28 cellular contexts compared by ENCODE assay signal in genomic region chr2:11665510-11666362, GRCh38. TPM values are rescaled to one million over a fixed set of nuclear protein-coding genes. Genes with fewer than 3 reads are reported as not detected.
"Had no signal": no experiment of that assay in that cellular context is flagged by ENCODE, and none has a peak within 500 bp of the region (broad histone marks: within the 10 kb centered on the region; RNA-seq: fewer than 3 reads in every experiment).

No MANE protein-coding gene starts in this region.

- H3K27ac ChIP-seq: brain microvascular endothelial cell, cardiac muscle cell, Peyer's patch, RWPE1, SJCRH30, WERI-Rb-1 had no signal

- DNase-seq: activated CD4-positive, alpha-beta memory T cell treated with anti-CD3 and anti-CD28 coated beads, Interleukin-2, amount 10 ng/mL, durations not matched to agents 7 days and 5 days; activated CD4-positive, alpha-beta T cell treated with anti-CD3 and anti-CD28 coated beads for 36 hours; activated CD4-positive, alpha-beta T cell treated with anti-CD3 and anti-CD28 coated beads, Interleukin-2, amount 50 U/mL, for 1 hour; activated CD8-positive, alpha-beta memory T cell treated with anti-CD3 and anti-CD28 coated beads, Interleukin-2, amount 50 U/mL, for 4 hours; activated naive CD4-positive, alpha-beta T cell; activated naive CD8-positive, alpha-beta T cell treated with anti-CD3 and anti-CD28 coated beads, Interleukin-2, amount 50 U/mL, for 24 hours; activated T-cell treated with anti-CD3 and anti-CD28 coated beads, Interleukin-2, amount 50 U/mL, for 1 hour; amniotic stem cell; brain microvascular endothelial cell; cerebellar nuclear complex; KG1; NCI-H1048; NCI-H146; NCI-H187 treated with DMSO at 0.1 percent for 48 hours; NCI-H2081 treated with DMSO at 0.1 percent for 48 hours; NCI-H446; NCI-H524; Peyer's patch; Right ventricle myocardium superior; SJCRH30; SK-N-SH; T-helper 1 cell had no signal

- H3K36me3 ChIP-seq: brain microvascular endothelial cell, cardiac muscle cell, Peyer's patch, SJCRH30, WERI-Rb-1 had no signal

- H3K4me3 ChIP-seq: cardiac muscle cell, Peyer's patch, SJCRH30 had no signal

- H3K9me3 ChIP-seq: Peyer's patch, SK-N-SH had no signal

- ATAC-seq: activated CD4-positive, alpha-beta T cell treated with anti-CD3 and anti-CD28 coated beads for 36 hours; activated naive CD4-positive, alpha-beta T cell treated with anti-CD3 and anti-CD28 coated beads, Interleukin-2, amount 50 U/mL, for 72 hours; activated naive CD8-positive, alpha-beta T cell treated with anti-CD3 and anti-CD28 coated beads, Interleukin-2, amount 50 U/mL, for 24 hours had no signal

- H3K27me3 ChIP-seq: Peyer's patch, SJCRH30 had no signal

RNA-seq across cellular contexts. Expression of gene NTSR2, which starts 4.3 kb away (rescaled TPM):
- total RNA-seq: activated CD4-positive, alpha-beta memory T cell treated with anti-CD3 and anti-CD28 coated beads, Interleukin-2, amount 10 ng/mL, durations not matched to agents 7 days and 5 days; activated CD4-positive, alpha-beta T cell treated with anti-CD3 and anti-CD28 coated beads for 36 hours; activated naive CD4-positive, alpha-beta T cell treated with anti-CD3 and anti-CD28 coated beads, Interleukin-2, amount 50 U/mL, for 72 hours; cardiac muscle cell; LHCN-M2; Peyer's patch; SJCRH30; T-helper 2 cell treated with Interferon-gamma antibody and Interleukin-4, amounts not matched to agents 100 ng/mL and 5 ng/mL, for 36 hours had no signal
